9 cellular contexts compared by ENCODE assay signal in genomic region chr4:182978152-182978827, GRCh38.
DNase-seq lines count a peak whose midpoint lies in the region; ATAC-seq and TF ChIP-seq lines count a peak whose summit lies in the region.
"Had no signal": no experiment of that assay in that cellular context is flagged by ENCODE, and none has a peak within 500 bp of the region (broad histone marks: within the 10 kb centered on the region; RNA-seq: fewer than 3 reads in every experiment).

No MANE protein-coding gene starts in this region.

- H3K27ac ChIP-seq in mammary epithelial cell (ENCODE audit: insufficient read depth, low read depth, low read length) (no peak overlapping the region), OCI-LY7 (ENCODE audit: low read depth, low read length, poor library complexity, severe bottlenecking) (no peak overlapping the region), esophagus muscularis mucosa (replicated peaks in 1 of 4) (no peak overlapping the region), upper lobe of left lung (no peak overlapping the region)

- H3K4me1 ChIP-seq in mammary epithelial cell (ENCODE audit: insufficient read depth, low read length) (peaks cover 25% of the 10 kb centered on the region), OCI-LY7 (ENCODE audit: insufficient read depth, low read length, poor library complexity, severe bottlenecking) (peaks cover 4% of the 10 kb centered on the region), esophagus muscularis mucosa (peaks cover 0 to 13% (median 0%) of the 10 kb centered on the region in 4 donors), upper lobe of left lung (peaks cover 0 to 4% (median 2%) of the 10 kb centered on the region in 4 donors)

- no peaks in the 10 kb centered on the region for H4K20me1 ChIP-seq in mammary epithelial cell (ENCODE audit: insufficient read depth, low read length)
- H4K20me1 ChIP-seq in OCI-LY7 (ENCODE audit: insufficient read depth, low read length) = no peaks in the 10 kb centered on the region

- H3K4me2 ChIP-seq in mammary epithelial cell (ENCODE audit: insufficient read depth, low read depth, low read length) (no peak overlapping the region), OCI-LY7 (ENCODE audit: low read length) (0 out of 2 replicates have a peak overlapping the region, but pooled peaks have one; percentile 3)

- DNase-seq in mammary epithelial cell (peak; percentile 67), MCF 10A (ENCODE audit: unreplicated experiment) (no peak), OCI-LY7 (ENCODE audit: low spot score) (peak; percentile 20), esophagus muscularis mucosa (ENCODE audit: extremely low spot score) (no peak), upper lobe of left lung (no peak), SW 1271 (lab: John Stamatoyannopoulos, UW) (no peak)
- peak; percentile 36 for DNase-seq in stimulated activated naive B cell treated with anti-CD40 and anti-IgM and Interleukin-4, amounts not matched to agents 10 μg/mL and 1 μg/mL and 100 μg/mL, for 72 hours

- H2AFZ ChIP-seq in mammary epithelial cell (ENCODE audit: low read depth, low read length) (peak overlapping the region; percentile 81), OCI-LY7 (ENCODE audit: low read length) (no peak overlapping the region)

- TF ChIP-seq CTCF in mammary epithelial cell (conservative IDR thresholded peaks at IDR 0.05 in 1 of 2, IDR thresholded peaks at IDR 0.05 in 1 of 2; ENCODE audit: extremely low read depth in 1 of 2, insufficient read depth in 1 of 2, low read depth in 1 of 2, low read length in 2 of 2) (no peak), MCF 10A (IDR thresholded peaks at IDR 0.05; ENCODE audit: unreplicated experiment) (no peak), OCI-LY7 (conservative IDR thresholded peaks at IDR 0.05; ENCODE audit: low read length) (no peak), esophagus muscularis mucosa (IDR thresholded peaks at IDR 0.05) (no peak), upper lobe of left lung (IDR thresholded peaks at IDR 0.05) (no peak)

- POLR2A ChIA-PET in MCF 10A (lab: Yijun Ruan, JAX) = no interaction called here
- POLR2A ChIA-PET in OCI-LY7 (lab: Charles Lee) = no interaction called here

- no peaks in the 10 kb centered on the region for H3K36me3 ChIP-seq in mammary epithelial cell (ENCODE audit: insufficient read depth, low read length)
- H3K36me3 ChIP-seq in OCI-LY7 (ENCODE audit: insufficient read depth, low read length) = no peaks in the 10 kb centered on the region
- no peaks in the 10 kb centered on the region for H3K36me3 ChIP-seq in esophagus muscularis mucosa
- no peaks in the 10 kb centered on the region for H3K36me3 ChIP-seq in upper lobe of left lung

- no peak overlapping the region for H3K9ac ChIP-seq in mammary epithelial cell (ENCODE audit: insufficient read depth, low read length)

- peak; percentile 79 for ATAC-seq in HG02870 (IDR thresholded peaks at IDR 0.05; ENCODE audit: unreplicated experiment)
- peak; percentile 64 to 65 for ATAC-seq in stimulated activated naive B cell treated with anti-CD40 and anti-IgM and Interleukin-4, amounts not matched to agents 10 μg/mL and 1 μg/mL and 100 μg/mL, for 72 hours (replicated peaks)
- no peak for ATAC-seq in upper lobe of left lung (ENCODE audit: low FRiP score in 2 of 2)

- dilution Hi-C loops in mammary epithelial cell (cut with HindIII; ENCODE audit: low sequenced_read_pairs) = no loop called here

- TF ChIP-seq EP300 in esophagus muscularis mucosa (IDR thresholded peaks at IDR 0.05) (no peak), upper lobe of left lung (IDR thresholded peaks at IDR 0.05) (no peak)

- H3K4me3 Mint-ChIP-seq in MCF 10A (ENCODE audit: unreplicated experiment) = no peak overlapping the region
- H3K4me3 Mint-ChIP-seq in stimulated activated naive B cell treated with anti-CD40 and anti-IgM and Interleukin-4, amounts not matched to agents 10 μg/mL and 1 μg/mL and 100 μg/mL, for 72 hours = no peak overlapping the region
- H3K4me3 Mint-ChIP-seq: T-helper 1 cell treated with Interleukin-12 subunit alpha and Interleukin-12 subunit beta and Interleukin-4 antibody, amounts not matched to agents 30 μg/mL and 1 μg/mL, for 36 hours had no signal

- peaks cover 2% of the 10 kb centered on the region for H3K9me3 ChIP-seq in mammary epithelial cell (replicated peaks; ENCODE audit: insufficient read depth, low read length)
- no peaks in the 10 kb centered on the region for H3K9me3 ChIP-seq in OCI-LY7 (ENCODE audit: low read length)
- no peaks in the 10 kb centered on the region for H3K9me3 ChIP-seq in esophagus muscularis mucosa
- H3K9me3 ChIP-seq in upper lobe of left lung = no peaks in the 10 kb centered on the region

- in situ Hi-C loops in mammary epithelial cell (cut with MboI; ENCODE audit: low sequenced_read_pairs in 2 of 2) = no loop called here

- CTCF ChIA-PET in mammary epithelial cell (lab: Charles Lee; ENCODE audit: low non-redundant PET) = no interaction called here
- CTCF ChIA-PET in MCF 10A (lab: Yijun Ruan, JAX) = no interaction called here
- CTCF ChIA-PET in OCI-LY7 (lab: Charles Lee; ENCODE audit: unreplicated experiment) = no interaction called here

- BruUV-seq in mammary epithelial cell (replicated peaks; lab: Mats Ljungman, UMichigan) = no TSS peak
- BruUV-seq in MCF 10A (replicated peaks; lab: Mats Ljungman, UMichigan) = no TSS peak
- BruUV-seq in OCI-LY7 (replicated peaks; lab: Mats Ljungman, UMichigan) = no TSS peak

- no peaks in the 10 kb centered on the region for H3K9me3 Mint-ChIP-seq in MCF 10A (ENCODE audit: unreplicated experiment)
- H3K9me3 Mint-ChIP-seq in stimulated activated naive B cell treated with anti-CD40 and anti-IgM and Interleukin-4, amounts not matched to agents 10 μg/mL and 1 μg/mL and 100 μg/mL, for 72 hours = peaks cover 0 to 2% of the 10 kb centered on the region in 2 donors
- H3K9me3 Mint-ChIP-seq: T-helper 1 cell treated with Interleukin-12 subunit alpha and Interleukin-12 subunit beta and Interleukin-4 antibody, amounts not matched to agents 30 μg/mL and 1 μg/mL, for 36 hours had no signal

- 41% methylated on average over 5 of the region's 8 CpGs for WGBS in mammary epithelial cell (ENCODE audit: low coverage, missing lambda C conversion rate)
- WGBS in esophagus muscularis mucosa = 76% methylated on average over 7 of the region's 8 CpGs
- WGBS in upper lobe of left lung, 2 donors = 84 to 87% methylated on average over 7 to 8 of the region's 8 CpGs

- TF ChIP-seq POLR2A in esophagus muscularis mucosa (IDR thresholded peaks at IDR 0.05; ENCODE audit: low read depth) (no peak), upper lobe of left lung (IDR thresholded peaks at IDR 0.05) (no peak)

- no peaks in the 10 kb centered on the region for H3K9me2 ChIP-seq in OCI-LY7 (ENCODE audit: insufficient read depth, low read length)

- H3K27me3 Mint-ChIP-seq in MCF 10A (ENCODE audit: insufficient read depth, unreplicated experiment) = no peaks in the 10 kb centered on the region
- H3K27me3 Mint-ChIP-seq in stimulated activated naive B cell treated with anti-CD40 and anti-IgM and Interleukin-4, amounts not matched to agents 10 μg/mL and 1 μg/mL and 100 μg/mL, for 72 hours = peaks cover 26 to 37% of the 10 kb centered on the region in 2 donors

- H3K4me1 Mint-ChIP-seq in MCF 10A (ENCODE audit: insufficient read depth, unreplicated experiment) = peaks cover 21% of the 10 kb centered on the region
- H3K4me1 Mint-ChIP-seq in stimulated activated naive B cell treated with anti-CD40 and anti-IgM and Interleukin-4, amounts not matched to agents 10 μg/mL and 1 μg/mL and 100 μg/mL, for 72 hours = peaks cover 0 to 8% of the 10 kb centered on the region in 2 donors

- H3K4me3 ChIP-seq in mammary epithelial cell (replicated peaks in 1 of 3; ENCODE audit: insufficient read depth in 1 of 3, low read depth in 2 of 3, low read length in 3 of 3) (no peak overlapping the region), OCI-LY7 (ENCODE audit: low read depth, low read length, poor library complexity, severe bottlenecking) (no peak overlapping the region), esophagus muscularis mucosa (no peak overlapping the region), upper lobe of left lung (no peak overlapping the region)

- no peaks in the 10 kb centered on the region for H3K27me3 ChIP-seq in mammary epithelial cell (ENCODE audit: insufficient read depth, low read length)
- no peaks in the 10 kb centered on the region for H3K27me3 ChIP-seq in esophagus muscularis mucosa
- no peaks in the 10 kb centered on the region for H3K27me3 ChIP-seq in upper lobe of left lung

- no peak overlapping the region for H3K27ac Mint-ChIP-seq in MCF 10A (ENCODE audit: low read depth, unreplicated experiment)
- H3K27ac Mint-ChIP-seq in stimulated activated naive B cell treated with anti-CD40 and anti-IgM and Interleukin-4, amounts not matched to agents 10 μg/mL and 1 μg/mL and 100 μg/mL, for 72 hours = peak overlapping the region; percentile 43
- H3K27ac Mint-ChIP-seq: T-helper 1 cell treated with Interleukin-12 subunit alpha and Interleukin-12 subunit beta and Interleukin-4 antibody, amounts not matched to agents 30 μg/mL and 1 μg/mL, for 36 hours had no signal

- intact Hi-C loops in mammary epithelial cell (cut with micrococcal nuclease) = no loop called here
- intact Hi-C loops in MCF 10A (cut with micrococcal nuclease) = no loop called here
- intact Hi-C loops in OCI-LY7 (cut with micrococcal nuclease; ENCODE audit: unreplicated experiment) = no loop called here
- intact Hi-C loops in esophagus muscularis mucosa (cut with DNase I) = no loop called here

- H3K79me2 ChIP-seq in mammary epithelial cell (ENCODE audit: insufficient read depth, low read length) = no peaks in the 10 kb centered on the region
- no peaks in the 10 kb centered on the region for H3K79me2 ChIP-seq in OCI-LY7 (ENCODE audit: insufficient read depth, low read depth, low read length)

- no peaks in the 10 kb centered on the region for H3K36me3 Mint-ChIP-seq in MCF 10A (ENCODE audit: insufficient read depth, unreplicated experiment)
- peaks cover 0 to 2% of the 10 kb centered on the region in 2 donors for H3K36me3 Mint-ChIP-seq in stimulated activated naive B cell treated with anti-CD40 and anti-IgM and Interleukin-4, amounts not matched to agents 10 μg/mL and 1 μg/mL and 100 μg/mL, for 72 hours

Comparison
In these comparisons a context has a peak if more than half of its experiments do, and no peak if none do; other contexts are left out.
1. DNase-seq: peak in mammary epithelial cell (single experiment), OCI-LY7 (single experiment) and stimulated activated naive B cell treated with anti-CD40 and anti-IgM and Interleukin-4, amounts not matched to agents 10 μg/mL and 1 μg/mL and 100 μg/mL, for 72 hours (single experiment); none in MCF 10A (single experiment), esophagus muscularis mucosa (single experiment), upper lobe of left lung (0 of 2) and SW 1271 (0 of 2).
2. ATAC-seq: peak in HG02870 (single experiment) and stimulated activated naive B cell treated with anti-CD40 and anti-IgM and Interleukin-4, amounts not matched to agents 10 μg/mL and 1 μg/mL and 100 μg/mL, for 72 hours (2 of 2); none in upper lobe of left lung (0 of 2).